Comparison of ENCODE assay signal across 8 cellular contexts in genomic region chr19:3608079-3608641, GRCh38. TPM values are rescaled to one million over a fixed set of nuclear protein-coding genes. Genes with fewer than 3 reads are reported as not detected.
A peak's percentile ranks its signal among the peaks of the same experiment; 100 is the strongest.
DNase-seq lines count a peak whose midpoint lies in the region.
"Had no signal": no experiment of that assay in that cellular context is flagged by ENCODE, and none has a peak within 500 bp of the region (broad histone marks: within the 10 kb centered on the region; RNA-seq: fewer than 3 reads in every experiment).

No MANE protein-coding gene starts in this region.

- peak overlapping the region in 1 of 5 donors; percentile 0 for H3K4me3 ChIP-seq in subcutaneous abdominal adipose tissue (ENCODE audit: low read depth in 1 of 5, low read length in 5 of 5)

- peaks cover 6% of the 10 kb centered on the region for H3K27me3 Mint-ChIP-seq in activated CD4-positive, alpha-beta T cell treated with anti-CD3 and anti-CD28 coated beads, Interleukin-2, amount 10 ng/mL, durations not matched to agents 24 days and 14 days
- H3K27me3 Mint-ChIP-seq in dendritic cell treated with granulocyte-macrophage colony-stimulating factor and Interleukin-4, amounts not matched to agents 40 ng/mL and 50 ng/mL, for 4 days = peaks cover 14% of the 10 kb centered on the region

- peaks cover 10% of the 10 kb centered on the region for H3K36me3 Mint-ChIP-seq in activated CD4-positive, alpha-beta T cell treated with anti-CD3 and anti-CD28 coated beads, Interleukin-2, amount 10 ng/mL, durations not matched to agents 24 days and 14 days (ENCODE audit: low read depth)
- peaks cover 36% of the 10 kb centered on the region for H3K36me3 Mint-ChIP-seq in dendritic cell treated with granulocyte-macrophage colony-stimulating factor and Interleukin-4, amounts not matched to agents 40 ng/mL and 50 ng/mL, for 4 days (ENCODE audit: low read depth)

- peak overlapping the region in 1 of 5 donors; percentile 31 for H3K9ac ChIP-seq in subcutaneous abdominal adipose tissue (ENCODE audit: low read length in 5 of 5)

- H3K27ac Mint-ChIP-seq in activated CD4-positive, alpha-beta T cell treated with anti-CD3 and anti-CD28 coated beads, Interleukin-2, amount 10 ng/mL, durations not matched to agents 24 days and 14 days = no peak overlapping the region
- peak overlapping the region; percentile 74 for H3K27ac Mint-ChIP-seq in dendritic cell treated with granulocyte-macrophage colony-stimulating factor and Interleukin-4, amounts not matched to agents 40 ng/mL and 50 ng/mL, for 4 days

- H3K9me3 Mint-ChIP-seq in activated CD4-positive, alpha-beta T cell treated with anti-CD3 and anti-CD28 coated beads, Interleukin-2, amount 10 ng/mL, durations not matched to agents 24 days and 14 days = no peaks in the 10 kb centered on the region
- peaks cover 7% of the 10 kb centered on the region for H3K9me3 Mint-ChIP-seq in dendritic cell treated with granulocyte-macrophage colony-stimulating factor and Interleukin-4, amounts not matched to agents 40 ng/mL and 50 ng/mL, for 4 days

- intact Hi-C loops in activated CD4-positive, alpha-beta T cell treated with anti-CD3 and anti-CD28 coated beads, Interleukin-2, amount 10 ng/mL, durations not matched to agents 24 days and 14 days (cut with micrococcal nuclease) = no loop called here
- intact Hi-C loops in dendritic cell treated with granulocyte-macrophage colony-stimulating factor and Interleukin-4, amounts not matched to agents 40 ng/mL and 50 ng/mL, for 4 days (cut with micrococcal nuclease) = no loop called here

- peaks cover 0 to 66% (median 44%) of the 10 kb centered on the region in 5 donors for H3K4me1 ChIP-seq in subcutaneous abdominal adipose tissue (ENCODE audit: control insufficient read depth in 5 of 5, insufficient read depth in 5 of 5, low read length in 5 of 5)

- H3K27ac ChIP-seq in subcutaneous abdominal adipose tissue (ENCODE audit: low read depth, low read length) = peak overlapping the region; percentile 73

- H3K36me3 ChIP-seq in subcutaneous abdominal adipose tissue (ENCODE audit: control insufficient read depth in 5 of 5, insufficient read depth in 5 of 5, low read length in 5 of 5) = peaks cover 0 to 23% (median 18%) of the 10 kb centered on the region in 5 donors

- peaks cover 0 to 2% (median 0%) of the 10 kb centered on the region in 5 donors for H3K9me3 ChIP-seq in subcutaneous abdominal adipose tissue (ENCODE audit: control insufficient read depth in 5 of 5, low read length in 5 of 5)

- H3K4me1 Mint-ChIP-seq in activated CD4-positive, alpha-beta T cell treated with anti-CD3 and anti-CD28 coated beads, Interleukin-2, amount 10 ng/mL, durations not matched to agents 24 days and 14 days = peaks cover 6% of the 10 kb centered on the region
- peaks cover 32% of the 10 kb centered on the region for H3K4me1 Mint-ChIP-seq in dendritic cell treated with granulocyte-macrophage colony-stimulating factor and Interleukin-4, amounts not matched to agents 40 ng/mL and 50 ng/mL, for 4 days (ENCODE audit: low read depth)

- no peak for DNase-seq in activated CD4-positive, alpha-beta T cell treated with anti-CD3 and anti-CD28 coated beads, Interleukin-2, amount 10 ng/mL, durations not matched to agents 24 days and 14 days
- no peak for DNase-seq in activated CD4-positive, alpha-beta T cell treated with anti-CD3 and anti-CD28 coated beads for 1 hour
- DNase-seq in activated gamma-delta T cell (lab: John Stamatoyannopoulos, UW) = no peak
- DNase-seq in Ammon's horn (ENCODE audit: low spot score) = no peak
- DNase-seq: substantia nigra had no signal

- H3K27me3 ChIP-seq in subcutaneous abdominal adipose tissue (ENCODE audit: control insufficient read depth in 5 of 5, insufficient read depth in 4 of 5, low read length in 5 of 5) = peaks cover 6 to 26% (median 15%) of the 10 kb centered on the region in 5 donors

- peak overlapping the region; percentile 54 for H3K4me3 Mint-ChIP-seq in activated CD4-positive, alpha-beta T cell treated with anti-CD3 and anti-CD28 coated beads, Interleukin-2, amount 10 ng/mL, durations not matched to agents 24 days and 14 days
- peak overlapping the region; percentile 60 for H3K4me3 Mint-ChIP-seq in dendritic cell treated with granulocyte-macrophage colony-stimulating factor and Interleukin-4, amounts not matched to agents 40 ng/mL and 50 ng/mL, for 4 days

RNA-seq across cellular contexts. Expression of gene TBXA2R, which starts 1.5 kb away (rescaled TPM):
- total RNA-seq in activated CD4-positive, alpha-beta T cell treated with anti-CD3 and anti-CD28 coated beads, Interleukin-2, amount 10 ng/mL, durations not matched to agents 24 days and 14 days = 0.42 and 0.50 TPM in 2 replicates
- total RNA-seq: MCF 10A had no signal

RNA-seq across cellular contexts. Expression of gene CACTIN, which starts 18.4 kb away (rescaled TPM):
- 37.4 and 39.6 TPM in 2 replicates for total RNA-seq in activated CD4-positive, alpha-beta T cell treated with anti-CD3 and anti-CD28 coated beads, Interleukin-2, amount 10 ng/mL, durations not matched to agents 24 days and 14 days

RNA-seq across cellular contexts. Expression of gene GIPC3, which starts 22.9 kb away (rescaled TPM):
- 0.36 and 0.37 TPM in 2 replicates for total RNA-seq in activated CD4-positive, alpha-beta T cell treated with anti-CD3 and anti-CD28 coated beads, Interleukin-2, amount 10 ng/mL, durations not matched to agents 24 days and 14 days
- total RNA-seq: MCF 10A had no signal

RNA-seq across cellular contexts. Expression of gene HMG20B, which starts 35.4 kb away (rescaled TPM):
- 53.7 and 59.3 TPM in 2 replicates for total RNA-seq in activated CD4-positive, alpha-beta T cell treated with anti-CD3 and anti-CD28 coated beads, Interleukin-2, amount 10 ng/mL, durations not matched to agents 24 days and 14 days

RNA-seq across cellular contexts. Expression of gene MFSD12, which starts 50.8 kb away (rescaled TPM):
- 119 and 124 TPM in 2 replicates for total RNA-seq in activated CD4-positive, alpha-beta T cell treated with anti-CD3 and anti-CD28 coated beads, Interleukin-2, amount 10 ng/mL, durations not matched to agents 24 days and 14 days
